1 cellular context compared by ENCODE assay signal in the genomic region with DNA sequence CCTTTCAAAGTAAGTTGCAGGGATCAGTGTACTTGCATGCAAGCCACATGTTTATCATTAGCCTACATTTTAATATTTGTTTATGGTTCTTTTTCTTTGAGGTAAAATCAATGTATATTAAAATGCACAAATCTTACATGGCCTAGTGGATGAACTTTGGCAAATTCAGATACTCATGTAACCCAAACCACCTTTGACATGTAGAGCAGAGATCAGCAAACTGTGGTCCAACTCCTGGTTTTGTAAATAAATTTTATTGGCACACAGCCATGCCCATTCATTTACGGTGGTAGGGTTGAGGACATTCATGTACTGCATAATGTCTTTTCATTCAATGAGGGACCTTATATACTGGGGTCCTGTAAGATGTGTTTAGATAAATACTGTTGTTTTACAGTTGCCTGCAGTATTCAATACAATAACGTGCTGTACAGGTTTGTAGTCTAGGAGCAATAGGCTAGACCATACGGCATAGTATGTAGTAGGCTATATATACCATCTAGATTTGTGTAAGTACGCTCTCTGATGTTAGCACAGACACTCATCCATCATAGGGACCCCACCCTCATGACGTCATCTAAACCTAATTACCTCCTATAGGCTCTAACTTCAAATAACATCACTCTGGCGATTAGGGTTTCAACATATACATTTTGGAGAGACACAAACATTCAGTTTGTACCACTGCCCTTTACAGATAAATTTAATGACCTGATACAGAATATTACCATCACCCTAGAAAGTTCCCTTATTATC.
A peak's percentile ranks its signal among the peaks of the same experiment; 100 is the strongest.
TF ChIP-seq lines count a peak whose summit lies in the region.

No MANE protein-coding gene starts in this region.

TF ChIP-seq in K562, 482 proteins besides CTCF, POLR2A, EP300 and RAD21:
- TF ChIP-seq ZNF444 (CRISPR knock-in tag; IDR thresholded peaks at IDR 0.05) (no peak), ERF (CRISPR knock-in tag; IDR thresholded peaks at IDR 0.05) (no peak), U2AF1 (optimal IDR thresholded peaks at IDR 0.05; ENCODE audit: low read depth, low read length) (no peak), ZBTB8A (IDR thresholded peaks at IDR 0.05; ENCODE audit: partially characterized antibody) (no peak), BACH1 (tag; IDR thresholded peaks at IDR 0.05) (no peak), DPF2 (IDR thresholded peaks at IDR 0.05) (no peak), ZNF239 (CRISPR knock-in tag; IDR thresholded peaks at IDR 0.05) (no peak), FOSL1 (tag; conservative IDR thresholded peaks at IDR 0.05) (no peak), SMARCA4 (IDR thresholded peaks at IDR 0.05) (no peak), ATF7 (IDR thresholded peaks at IDR 0.05) (peak; percentile 23; the same call in 1 of the 2 replicates), RBM14 (IDR thresholded peaks at IDR 0.05; ENCODE audit: borderline replicate concordance, insufficient read depth, low read depth, low read length) (no peak), MCM3 (IDR thresholded peaks at IDR 0.05) (no peak), RAD51 (IDR thresholded peaks at IDR 0.05; ENCODE audit: borderline replicate concordance, low read depth) (no peak)
- TF ChIP-seq, protein P1, sequence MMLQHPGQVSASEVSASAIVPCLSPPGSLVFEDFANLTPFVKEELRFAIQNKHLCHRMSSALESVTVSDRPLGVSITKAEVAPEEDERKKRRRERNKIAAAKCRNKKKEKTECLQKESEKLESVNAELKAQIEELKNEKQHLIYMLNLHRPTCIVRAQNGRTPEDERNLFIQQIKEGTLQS (IDR thresholded peaks at IDR 0.05) = peak; percentile 41; the same call in 1 of the 2 replicates
- TF ChIP-seq, protein P1 (CRISPR knock-in tag; conservative IDR thresholded peaks at IDR 0.05) = no peak
